Comparison of ENCODE assay signal across 1 cellular context in the genomic region with DNA sequence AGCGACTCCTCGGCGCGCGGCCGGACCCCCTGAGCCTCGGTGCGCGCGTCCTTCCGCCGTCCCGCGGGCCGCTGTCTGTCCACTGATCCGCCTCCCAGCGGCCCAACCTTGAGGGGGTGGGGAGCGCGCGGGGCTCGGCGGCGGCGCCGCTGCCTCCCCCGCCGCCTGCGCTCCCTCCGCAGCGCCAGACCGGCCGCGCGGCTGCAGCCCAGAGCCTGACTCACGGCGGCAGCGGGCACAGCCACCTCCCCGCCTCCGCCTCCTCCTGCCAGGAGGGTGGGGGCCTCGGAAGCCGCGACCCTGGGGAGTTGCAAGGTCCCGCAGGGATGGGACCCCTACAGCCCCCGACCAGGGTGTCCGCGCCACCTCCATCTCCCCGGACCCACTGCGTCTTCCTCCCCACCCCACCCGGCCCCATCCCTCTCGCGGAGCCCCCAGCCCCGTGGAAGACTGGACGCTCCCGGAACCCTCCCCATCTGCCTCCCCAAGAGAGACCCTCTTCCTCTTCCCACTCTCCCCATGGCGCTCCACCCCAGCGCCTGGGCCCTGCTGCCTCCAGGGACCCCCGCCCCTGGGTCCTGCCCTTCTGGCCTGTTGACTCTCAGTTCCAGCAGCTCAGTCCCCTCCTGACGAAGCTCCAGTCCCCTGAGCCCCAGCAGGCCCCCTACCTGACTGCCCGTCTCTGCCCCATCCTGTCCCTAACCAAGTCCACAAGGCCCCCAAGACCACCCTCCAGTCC.
TF ChIP-seq lines count a peak whose summit lies in the region.

No MANE protein-coding gene starts in this region.

TF ChIP-seq in liver, 16 proteins besides CTCF, POLR2A, EP300 and RAD21 (continued from another document):
- TF ChIP-seq, protein P1, sequence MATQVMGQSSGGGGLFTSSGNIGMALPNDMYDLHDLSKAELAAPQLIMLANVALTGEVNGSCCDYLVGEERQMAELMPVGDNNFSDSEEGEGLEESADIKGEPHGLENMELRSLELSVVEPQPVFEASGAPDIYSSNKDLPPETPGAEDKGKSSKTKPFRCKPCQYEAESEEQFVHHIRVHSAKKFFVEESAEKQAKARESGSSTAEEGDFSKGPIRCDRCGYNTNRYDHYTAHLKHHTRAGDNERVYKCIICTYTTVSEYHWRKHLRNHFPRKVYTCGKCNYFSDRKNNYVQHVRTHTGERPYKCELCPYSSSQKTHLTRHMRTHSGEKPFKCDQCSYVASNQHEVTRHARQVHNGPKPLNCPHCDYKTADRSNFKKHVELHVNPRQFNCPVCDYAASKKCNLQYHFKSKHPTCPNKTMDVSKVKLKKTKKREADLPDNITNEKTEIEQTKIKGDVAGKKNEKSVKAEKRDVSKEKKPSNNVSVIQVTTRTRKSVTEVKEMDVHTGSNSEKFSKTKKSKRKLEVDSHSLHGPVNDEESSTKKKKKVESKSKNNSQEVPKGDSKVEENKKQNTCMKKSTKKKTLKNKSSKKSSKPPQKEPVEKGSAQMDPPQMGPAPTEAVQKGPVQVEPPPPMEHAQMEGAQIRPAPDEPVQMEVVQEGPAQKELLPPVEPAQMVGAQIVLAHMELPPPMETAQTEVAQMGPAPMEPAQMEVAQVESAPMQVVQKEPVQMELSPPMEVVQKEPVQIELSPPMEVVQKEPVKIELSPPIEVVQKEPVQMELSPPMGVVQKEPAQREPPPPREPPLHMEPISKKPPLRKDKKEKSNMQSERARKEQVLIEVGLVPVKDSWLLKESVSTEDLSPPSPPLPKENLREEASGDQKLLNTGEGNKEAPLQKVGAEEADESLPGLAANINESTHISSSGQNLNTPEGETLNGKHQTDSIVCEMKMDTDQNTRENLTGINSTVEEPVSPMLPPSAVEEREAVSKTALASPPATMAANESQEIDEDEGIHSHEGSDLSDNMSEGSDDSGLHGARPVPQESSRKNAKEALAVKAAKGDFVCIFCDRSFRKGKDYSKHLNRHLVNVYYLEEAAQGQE (IDR thresholded peaks at IDR 0.05): no peak
- no peak for TF ChIP-seq SP1 (IDR thresholded peaks at IDR 0.05)
- TF ChIP-seq JUND (IDR thresholded peaks at IDR 0.05): no peak
- TF ChIP-seq YY1 (IDR thresholded peaks at IDR 0.05): no peak
- TF ChIP-seq FOXA1 (IDR thresholded peaks at IDR 0.05): no peak
TF ChIP-seq in liver: peak in this region for 0.
